In the genomic region with DNA sequence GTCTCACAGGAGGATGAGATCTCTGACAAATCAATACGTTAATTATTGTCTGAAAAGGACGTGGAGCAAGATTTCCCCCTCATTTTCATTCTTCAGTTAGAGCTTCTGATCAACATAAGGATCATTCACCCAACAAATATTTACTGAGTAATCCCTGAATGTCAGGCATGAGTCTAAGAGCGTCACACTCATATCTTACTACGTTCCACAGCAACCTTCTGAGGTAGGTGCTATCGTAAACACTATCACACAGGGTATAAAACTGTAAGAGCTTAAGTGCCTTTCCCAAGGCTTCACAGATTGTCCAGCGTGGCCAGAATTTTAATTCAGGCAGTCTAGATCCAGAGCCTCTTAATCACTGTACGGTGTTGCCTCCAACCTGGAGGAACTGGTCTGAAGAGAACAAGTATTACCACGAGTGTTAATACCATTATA, we compare ENCODE assay signal across 2 cellular contexts.
TF ChIP-seq lines count a peak whose summit lies in the region.

No MANE protein-coding gene starts in this region.

TF ChIP-seq in SK-N-SH treated with all-trans-retinoic acid at 6 μM for 48 hours, 23 proteins besides CTCF, POLR2A, EP300 and RAD21 (continued from another document):
- TF ChIP-seq, protein P1, sequence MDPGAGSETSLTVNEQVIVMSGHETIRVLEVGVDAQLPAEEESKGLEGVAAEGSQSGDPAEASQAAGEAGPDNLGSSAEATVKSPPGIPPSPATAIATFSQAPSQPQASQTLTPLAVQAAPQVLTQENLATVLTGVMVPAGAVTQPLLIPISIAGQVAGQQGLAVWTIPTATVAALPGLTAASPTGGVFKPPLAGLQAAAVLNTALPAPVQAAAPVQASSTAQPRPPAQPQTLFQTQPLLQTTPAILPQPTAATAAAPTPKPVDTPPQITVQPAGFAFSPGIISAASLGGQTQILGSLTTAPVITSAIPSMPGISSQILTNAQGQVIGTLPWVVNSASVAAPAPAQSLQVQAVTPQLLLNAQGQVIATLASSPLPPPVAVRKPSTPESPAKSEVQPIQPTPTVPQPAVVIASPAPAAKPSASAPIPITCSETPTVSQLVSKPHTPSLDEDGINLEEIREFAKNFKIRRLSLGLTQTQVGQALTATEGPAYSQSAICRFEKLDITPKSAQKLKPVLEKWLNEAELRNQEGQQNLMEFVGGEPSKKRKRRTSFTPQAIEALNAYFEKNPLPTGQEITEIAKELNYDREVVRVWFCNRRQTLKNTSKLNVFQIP (CRISPR knock-in tag; IDR thresholded peaks at IDR 0.05; ENCODE audit: borderline replicate concordance, low read depth) = no peak
- peak; percentile 92; the same call in 1 of the 2 replicates for TF ChIP-seq ZC3H10 (CRISPR knock-in tag; IDR thresholded peaks at IDR 0.05)

TF ChIP-seq in GM23338, 12 proteins besides CTCF, POLR2A, EP300 and RAD21 (continued from another document):
- TF ChIP-seq, protein P2, sequence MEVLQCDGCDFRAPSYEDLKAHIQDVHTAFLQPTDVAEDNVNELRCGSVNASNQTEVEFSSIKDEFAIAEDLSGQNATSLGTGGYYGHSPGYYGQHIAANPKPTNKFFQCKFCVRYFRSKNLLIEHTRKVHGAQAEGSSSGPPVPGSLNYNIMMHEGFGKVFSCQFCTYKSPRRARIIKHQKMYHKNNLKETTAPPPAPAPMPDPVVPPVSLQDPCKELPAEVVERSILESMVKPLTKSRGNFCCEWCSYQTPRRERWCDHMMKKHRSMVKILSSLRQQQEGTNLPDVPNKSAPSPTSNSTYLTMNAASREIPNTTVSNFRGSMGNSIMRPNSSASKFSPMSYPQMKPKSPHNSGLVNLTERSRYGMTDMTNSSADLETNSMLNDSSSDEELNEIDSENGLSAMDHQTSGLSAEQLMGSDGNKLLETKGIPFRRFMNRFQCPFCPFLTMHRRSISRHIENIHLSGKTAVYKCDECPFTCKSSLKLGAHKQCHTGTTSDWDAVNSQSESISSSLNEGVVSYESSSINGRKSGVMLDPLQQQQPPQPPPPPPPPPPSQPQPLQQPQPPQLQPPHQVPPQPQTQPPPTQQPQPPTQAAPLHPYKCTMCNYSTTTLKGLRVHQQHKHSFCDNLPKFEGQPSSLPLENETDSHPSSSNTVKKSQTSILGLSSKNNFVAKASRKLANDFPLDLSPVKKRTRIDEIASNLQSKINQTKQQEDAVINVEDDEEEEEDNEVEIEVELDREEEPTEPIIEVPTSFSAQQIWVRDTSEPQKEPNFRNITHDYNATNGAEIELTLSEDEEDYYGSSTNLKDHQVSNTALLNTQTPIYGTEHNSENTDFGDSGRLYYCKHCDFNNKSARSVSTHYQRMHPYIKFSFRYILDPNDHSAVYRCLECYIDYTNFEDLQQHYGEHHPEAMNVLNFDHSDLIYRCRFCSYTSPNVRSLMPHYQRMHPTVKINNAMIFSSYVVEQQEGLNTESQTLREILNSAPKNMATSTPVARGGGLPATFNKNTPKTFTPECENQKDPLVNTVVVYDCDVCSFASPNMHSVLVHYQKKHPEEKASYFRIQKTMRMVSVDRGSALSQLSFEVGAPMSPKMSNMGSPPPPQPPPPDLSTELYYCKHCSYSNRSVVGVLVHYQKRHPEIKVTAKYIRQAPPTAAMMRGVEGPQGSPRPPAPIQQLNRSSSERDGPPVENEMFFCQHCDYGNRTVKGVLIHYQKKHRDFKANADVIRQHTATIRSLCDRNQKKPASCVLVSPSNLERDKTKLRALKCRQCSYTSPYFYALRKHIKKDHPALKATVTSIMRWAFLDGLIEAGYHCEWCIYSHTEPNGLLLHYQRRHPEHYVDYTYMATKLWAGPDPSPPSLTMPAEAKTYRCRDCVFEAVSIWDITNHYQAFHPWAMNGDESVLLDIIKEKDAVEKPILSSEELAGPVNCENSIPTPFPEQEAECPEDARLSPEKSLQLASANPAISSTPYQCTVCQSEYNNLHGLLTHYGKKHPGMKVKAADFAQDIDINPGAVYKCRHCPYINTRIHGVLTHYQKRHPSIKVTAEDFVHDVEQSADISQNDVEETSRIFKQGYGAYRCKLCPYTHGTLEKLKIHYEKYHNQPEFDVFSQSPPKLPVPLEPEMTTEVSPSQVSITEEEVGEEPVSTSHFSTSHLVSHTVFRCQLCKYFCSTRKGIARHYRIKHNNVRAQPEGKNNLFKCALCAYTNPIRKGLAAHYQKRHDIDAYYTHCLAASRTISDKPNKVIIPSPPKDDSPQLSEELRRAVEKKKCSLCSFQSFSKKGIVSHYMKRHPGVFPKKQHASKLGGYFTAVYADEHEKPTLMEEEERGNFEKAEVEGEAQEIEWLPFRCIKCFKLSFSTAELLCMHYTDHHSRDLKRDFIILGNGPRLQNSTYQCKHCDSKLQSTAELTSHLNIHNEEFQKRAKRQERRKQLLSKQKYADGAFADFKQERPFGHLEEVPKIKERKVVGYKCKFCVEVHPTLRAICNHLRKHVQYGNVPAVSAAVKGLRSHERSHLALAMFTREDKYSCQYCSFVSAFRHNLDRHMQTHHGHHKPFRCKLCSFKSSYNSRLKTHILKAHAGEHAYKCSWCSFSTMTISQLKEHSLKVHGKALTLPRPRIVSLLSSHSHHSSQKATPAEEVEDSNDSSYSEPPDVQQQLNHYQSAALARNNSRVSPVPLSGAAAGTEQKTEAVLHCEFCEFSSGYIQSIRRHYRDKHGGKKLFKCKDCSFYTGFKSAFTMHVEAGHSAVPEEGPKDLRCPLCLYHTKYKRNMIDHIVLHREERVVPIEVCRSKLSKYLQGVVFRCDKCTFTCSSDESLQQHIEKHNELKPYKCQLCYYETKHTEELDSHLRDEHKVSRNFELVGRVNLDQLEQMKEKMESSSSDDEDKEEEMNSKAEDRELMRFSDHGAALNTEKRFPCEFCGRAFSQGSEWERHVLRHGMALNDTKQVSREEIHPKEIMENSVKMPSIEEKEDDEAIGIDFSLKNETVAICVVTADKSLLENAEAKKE (CRISPR knock-in tag; IDR thresholded peaks at IDR 0.05) = no peak
- TF ChIP-seq EZH2phosphoT487 (IDR thresholded peaks at IDR 0.05; ENCODE audit: unreplicated experiment) = no peak
- TF ChIP-seq POLR2AphosphoS5 (IDR thresholded peaks at IDR 0.05; ENCODE audit: low read depth) = no peak
- TF ChIP-seq, protein P3, sequence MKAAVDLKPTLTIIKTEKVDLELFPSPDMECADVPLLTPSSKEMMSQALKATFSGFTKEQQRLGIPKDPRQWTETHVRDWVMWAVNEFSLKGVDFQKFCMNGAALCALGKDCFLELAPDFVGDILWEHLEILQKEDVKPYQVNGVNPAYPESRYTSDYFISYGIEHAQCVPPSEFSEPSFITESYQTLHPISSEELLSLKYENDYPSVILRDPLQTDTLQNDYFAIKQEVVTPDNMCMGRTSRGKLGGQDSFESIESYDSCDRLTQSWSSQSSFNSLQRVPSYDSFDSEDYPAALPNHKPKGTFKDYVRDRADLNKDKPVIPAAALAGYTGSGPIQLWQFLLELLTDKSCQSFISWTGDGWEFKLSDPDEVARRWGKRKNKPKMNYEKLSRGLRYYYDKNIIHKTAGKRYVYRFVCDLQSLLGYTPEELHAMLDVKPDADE (IDR thresholded peaks at IDR 0.05) = no peak
- no peak for TF ChIP-seq EZH2 (IDR thresholded peaks at IDR 0.05; ENCODE audit: low read depth, unreplicated experiment)
- TF ChIP-seq, protein P4, sequence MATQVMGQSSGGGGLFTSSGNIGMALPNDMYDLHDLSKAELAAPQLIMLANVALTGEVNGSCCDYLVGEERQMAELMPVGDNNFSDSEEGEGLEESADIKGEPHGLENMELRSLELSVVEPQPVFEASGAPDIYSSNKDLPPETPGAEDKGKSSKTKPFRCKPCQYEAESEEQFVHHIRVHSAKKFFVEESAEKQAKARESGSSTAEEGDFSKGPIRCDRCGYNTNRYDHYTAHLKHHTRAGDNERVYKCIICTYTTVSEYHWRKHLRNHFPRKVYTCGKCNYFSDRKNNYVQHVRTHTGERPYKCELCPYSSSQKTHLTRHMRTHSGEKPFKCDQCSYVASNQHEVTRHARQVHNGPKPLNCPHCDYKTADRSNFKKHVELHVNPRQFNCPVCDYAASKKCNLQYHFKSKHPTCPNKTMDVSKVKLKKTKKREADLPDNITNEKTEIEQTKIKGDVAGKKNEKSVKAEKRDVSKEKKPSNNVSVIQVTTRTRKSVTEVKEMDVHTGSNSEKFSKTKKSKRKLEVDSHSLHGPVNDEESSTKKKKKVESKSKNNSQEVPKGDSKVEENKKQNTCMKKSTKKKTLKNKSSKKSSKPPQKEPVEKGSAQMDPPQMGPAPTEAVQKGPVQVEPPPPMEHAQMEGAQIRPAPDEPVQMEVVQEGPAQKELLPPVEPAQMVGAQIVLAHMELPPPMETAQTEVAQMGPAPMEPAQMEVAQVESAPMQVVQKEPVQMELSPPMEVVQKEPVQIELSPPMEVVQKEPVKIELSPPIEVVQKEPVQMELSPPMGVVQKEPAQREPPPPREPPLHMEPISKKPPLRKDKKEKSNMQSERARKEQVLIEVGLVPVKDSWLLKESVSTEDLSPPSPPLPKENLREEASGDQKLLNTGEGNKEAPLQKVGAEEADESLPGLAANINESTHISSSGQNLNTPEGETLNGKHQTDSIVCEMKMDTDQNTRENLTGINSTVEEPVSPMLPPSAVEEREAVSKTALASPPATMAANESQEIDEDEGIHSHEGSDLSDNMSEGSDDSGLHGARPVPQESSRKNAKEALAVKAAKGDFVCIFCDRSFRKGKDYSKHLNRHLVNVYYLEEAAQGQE (IDR thresholded peaks at IDR 0.05; ENCODE audit: unreplicated experiment) = no peak
- TF ChIP-seq ZNF331 (CRISPR knock-in tag; IDR thresholded peaks at IDR 0.05; ENCODE audit: low read depth) = no peak
- TF ChIP-seq NANOG (IDR thresholded peaks at IDR 0.05; ENCODE audit: borderline replicate concordance) = no peak
- TF ChIP-seq CREB1 (CRISPR knock-in tag; IDR thresholded peaks at IDR 0.05; ENCODE audit: low read depth) = no peak
TF ChIP-seq in GM23338: peak in this region for 0.
